Comparison of ENCODE assay signal across 12 cellular contexts in the genomic region with DNA sequence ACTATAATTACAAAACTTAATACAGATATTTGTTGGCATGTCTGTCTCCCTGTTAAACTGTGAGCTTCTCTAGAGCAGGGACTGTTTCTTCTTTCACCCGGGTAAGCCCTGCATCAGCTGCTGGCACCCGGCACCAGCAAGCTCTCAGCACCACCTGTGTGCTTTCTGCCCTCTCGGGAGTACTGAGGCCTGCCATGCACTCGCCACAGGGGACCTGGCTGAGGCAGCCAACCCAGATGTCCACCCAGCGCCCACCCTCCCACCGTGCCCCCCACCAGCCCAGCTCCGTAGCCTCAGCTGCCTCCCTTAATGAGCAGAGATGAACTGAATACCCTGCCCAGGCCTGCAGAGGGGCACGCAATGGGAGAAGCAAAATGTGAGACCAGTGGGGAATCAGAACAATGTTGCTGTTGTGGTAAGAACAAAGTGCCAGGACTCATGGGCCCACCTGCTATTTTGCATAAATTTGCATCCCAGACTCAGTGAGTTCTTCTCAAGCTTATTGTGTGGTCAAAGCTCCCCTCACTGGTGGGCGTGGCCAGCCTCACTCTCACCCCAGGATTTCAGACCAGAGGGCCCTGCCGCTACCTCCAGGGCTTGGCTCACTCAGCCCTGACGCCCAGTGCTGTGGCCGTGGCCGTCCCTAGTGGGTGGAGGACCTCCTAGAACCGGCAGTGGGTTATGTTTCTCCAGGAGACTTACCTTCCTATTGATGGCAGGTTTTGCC.
A peak's percentile ranks its signal among the peaks of the same experiment; 100 is the strongest.
DNase-seq lines count a peak whose midpoint lies in the region; ATAC-seq and TF ChIP-seq lines count a peak whose summit lies in the region.
"Had no signal": no experiment of that assay in that cellular context is flagged by ENCODE, and none has a peak within 500 bp of the region (broad histone marks: within the 10 kb centered on the region; RNA-seq: fewer than 3 reads in every experiment).

No MANE protein-coding gene starts in this region.

- H3K27ac ChIP-seq in C4-2B = peak overlapping the region; percentile 69
- H3K27ac ChIP-seq: esophagus muscularis mucosa, SJSA1 had no signal

- ATAC-seq in GM21381 (IDR thresholded peaks at IDR 0.05; ENCODE audit: unreplicated experiment) (peak; percentile 58), HG03520 (IDR thresholded peaks at IDR 0.05; ENCODE audit: unreplicated experiment) (no peak)

- TF ChIP-seq CTCF in C4-2B (conservative IDR thresholded peaks at IDR 0.05) = no peak

- peak; percentile 72 for DNase-seq in NCI-H1048 (lab: John Stamatoyannopoulos, UW)
- DNase-seq in iPS DF 19.7 (ENCODE audit: low read depth, low spot score) = peak; percentile 45
- no peak for DNase-seq in RPMI8226
- no peak for DNase-seq in foreskin melanocyte
- DNase-seq in AG08396 (ENCODE audit: low spot score) = no peak
- DNase-seq: NCI-H2081; stimulated activated CD4-positive, alpha-beta T cell treated with anti-CD3 and anti-CD28 coated beads, Interleukin-15, amount 100 ng/mL, for 24 hours had no signal

Comparison
In these comparisons a context has a peak if more than half of its experiments do, and no peak if none do; other contexts are left out.
1. DNase-seq: peak in NCI-H1048 (single experiment) and iPS DF 19.7 (single experiment); none in RPMI8226 (single experiment), foreskin melanocyte (single experiment) and AG08396 (single experiment).